9 cellular contexts compared by ENCODE assay signal in genomic region chr20:62501801-62502495, GRCh38. TPM values are rescaled to one million over a fixed set of nuclear protein-coding genes. Genes with fewer than 3 reads are reported as not detected.
DNase-seq lines count a peak whose midpoint lies in the region; FAIRE-seq and TF ChIP-seq lines count a peak whose summit lies in the region.
"Had no signal": no experiment of that assay in that cellular context is flagged by ENCODE, and none has a peak within 500 bp of the region (broad histone marks: within the 10 kb centered on the region; RNA-seq: fewer than 3 reads in every experiment).

No MANE protein-coding gene starts in this region.

- H3K79me2 ChIP-seq in H9 (ENCODE audit: insufficient read depth, low read length), result no peaks in the 10 kb centered on the region

- no peak overlapping the region for H2BK12ac ChIP-seq in H9 (ENCODE audit: insufficient read length, low read depth, low read length)

- no peak overlapping the region for H2BK5ac ChIP-seq in H9 (ENCODE audit: insufficient read length, low read length)

- H3K4me1 ChIP-seq in H9 (ENCODE audit: insufficient read depth, low read length), result no peaks in the 10 kb centered on the region

- H2AK5ac ChIP-seq in H9 (ENCODE audit: insufficient read length, low read length), result no peak overlapping the region

- H2BK15ac ChIP-seq in H9 (ENCODE audit: low read depth, low read length), result no peak overlapping the region

- H4K8ac ChIP-seq in H9 (replicated peaks; ENCODE audit: insufficient read length, low read depth, low read length), result no peak overlapping the region

- intact Hi-C loops in posterior vena cava (cut with DNase I), result loop anchor here (5.0 to 10.0 kb wide), 2 partner anchors 273 to 290 kb away; no protein-coding TSS in a partner anchor

- no peak overlapping the region for H3T11ph ChIP-seq in H9 (ENCODE audit: low read length)

- H3K23me2 ChIP-seq in H9 (ENCODE audit: insufficient read length, low read depth, low read length, poor library complexity, severe bottlenecking), result no peaks in the 10 kb centered on the region

- no CpG with 5 or more reads among the region's 13 CpGs for WGBS in H9 (ENCODE audit: extremely low coverage, insufficient read length, low lambda C conversion rate)

- DNase-seq in stimulated activated naive CD4-positive, alpha-beta T cell treated with Interleukin-2 at 50 U/mL for 16 hours (lab: John Stamatoyannopoulos, UW), result peak; percentile 75
- DNase-seq in stimulated activated naive CD4-positive, alpha-beta T cell (lab: John Stamatoyannopoulos, UW), result no peak
- DNase-seq in HPDE6-E6E7 (ENCODE audit: extremely low spot score) (peak; percentile 68), iris pigment epithelial cell (ENCODE audit: low read depth) (peak; percentile 81), urothelium cell line (ENCODE audit: low spot score) (no peak), H9 (no peak), posterior vena cava (ENCODE audit: low spot score) (no peak)
- peak in 2 of 3 experiments; percentile 41 to 51 for DNase-seq in activated CD8-positive, alpha-beta memory T cell treated with anti-CD3 and anti-CD28 coated beads for 48 hours (ENCODE audit: low read depth in 2 of 3, low spot score in 2 of 3)

- no peak overlapping the region for H3K23ac ChIP-seq in H9 (ENCODE audit: insufficient read length, low read depth, low read length)

- TF ChIP-seq CTCF in H9 (conservative IDR thresholded peaks at IDR 0.05), result no peak

- no peaks in the 10 kb centered on the region for H3K9me3 ChIP-seq in H9 (ENCODE audit: control insufficient read depth, low read depth, low read length)

- H4K20me1 ChIP-seq in H9 (ENCODE audit: control insufficient read depth, insufficient read depth, insufficient read length), result no peaks in the 10 kb centered on the region

- no peak overlapping the region for H3K4ac ChIP-seq in H9 (ENCODE audit: low read depth, low read length)

- no peak overlapping the region for H3K4me3 Mint-ChIP-seq in H9

- H4K5ac ChIP-seq in H9 (ENCODE audit: insufficient read length, low read depth, low read length), result no peak overlapping the region

- H3K9me3 Mint-ChIP-seq in H9, result peaks cover 2 to 9% of the 10 kb centered on the region in 2 experiments; a peak in 4 of 5 replicates

- peak; percentile 56 for FAIRE-seq in urothelium cell line (lab: Jason Lieb, UNC)
- FAIRE-seq: colon had no signal

- no peak overlapping the region for H2AFZ ChIP-seq in H9 (ENCODE audit: low read length)

- no peak overlapping the region for H3K4me2 ChIP-seq in H9 (ENCODE audit: insufficient read depth, insufficient read length, low read length)

- H3K56ac ChIP-seq in H9 (ENCODE audit: insufficient read length, low read depth, low read length), result no peak overlapping the region

- no peak overlapping the region for H2BK120ac ChIP-seq in H9 (ENCODE audit: low read depth, low read length, poor library complexity, severe bottlenecking)

- H4K91ac ChIP-seq in H9 (ENCODE audit: insufficient read length, low read depth, low read length), result no peak overlapping the region

- H2BK20ac ChIP-seq in H9 (ENCODE audit: low read depth, low read length, poor library complexity, severe bottlenecking), result no peak overlapping the region

- H3K27me3 ChIP-seq in H9 (ENCODE audit: insufficient read depth, low read length), result no peaks in the 10 kb centered on the region

- H3K27ac ChIP-seq in H9 (ENCODE audit: insufficient read length, low read depth, low read length), result no peak overlapping the region

- peaks cover 27% of the 10 kb centered on the region for H3K27me3 Mint-ChIP-seq in H9 (ENCODE audit: low read depth)

- no peak overlapping the region for H3K18ac ChIP-seq in H9 (ENCODE audit: insufficient read length, low read depth, low read length)

- H3K14ac ChIP-seq in H9 (ENCODE audit: insufficient read depth, low read length), result no peak overlapping the region

- no peak overlapping the region for H3K9ac ChIP-seq in H9 (ENCODE audit: extremely low read depth, insufficient read length, low read length)

- no peak overlapping the region; a peak in 1 of 7 replicates for H3K27ac Mint-ChIP-seq in H9

- no peaks in the 10 kb centered on the region for H3K36me3 Mint-ChIP-seq in H9 (ENCODE audit: insufficient read depth in 1 of 3, low read depth in 3 of 3)

- no peaks in the 10 kb centered on the region for H3K79me1 ChIP-seq in H9 (ENCODE audit: insufficient read depth, low read depth, low read length, poor library complexity, severe bottlenecking)

- H3K4me1 Mint-ChIP-seq in H9, result 0 out of 4 replicates have a peak, but pooled peaks cover 0 to 3% of the 10 kb centered on the region in 2 experiments

RNA-seq across cellular contexts. Expression of gene GATA5, which starts 26.2 kb away (rescaled TPM):
- 0.24 and 0.39 TPM in 2 replicates for total RNA-seq in H9 (2021)
- 1 to 10 TPM; 3.8 to 6.8 TPM for total RNA-seq in posterior vena cava

Comparison
In these comparisons a context has a peak if more than half of its experiments do, and no peak if none do; other contexts are left out.
1. DNase-seq: peak in stimulated activated naive CD4-positive, alpha-beta T cell treated with Interleukin-2 at 50 U/mL for 16 hours (single experiment), HPDE6-E6E7 (single experiment), activated CD8-positive, alpha-beta memory T cell treated with anti-CD3 and anti-CD28 coated beads for 48 hours (2 of 3) and iris pigment epithelial cell (single experiment); none in stimulated activated naive CD4-positive, alpha-beta T cell (0 of 6), urothelium cell line (single experiment), H9 (single experiment) and posterior vena cava (single experiment).